ENCODE assay signal across 9 cellular contexts in the genomic region with DNA sequence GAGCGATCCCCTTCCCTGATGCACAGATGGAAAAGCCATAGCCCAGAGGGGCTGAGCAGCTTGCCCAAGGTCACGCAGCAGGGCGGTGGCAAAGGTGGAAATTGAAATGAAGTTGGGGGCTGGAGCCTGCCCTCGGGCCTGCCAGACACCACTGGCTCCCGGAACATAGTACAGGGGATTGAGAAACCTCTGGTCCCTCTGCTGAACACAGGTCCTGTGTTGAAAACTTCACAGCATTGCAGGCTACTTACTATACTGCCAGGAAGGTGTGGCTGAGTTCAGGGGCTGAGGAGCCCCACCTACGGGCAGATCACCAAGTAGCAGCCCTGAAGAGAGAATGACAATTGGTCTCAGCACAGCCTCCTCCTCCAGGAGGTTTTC.
DNase-seq lines count a peak whose midpoint lies in the region; ATAC-seq and TF ChIP-seq lines count a peak whose summit lies in the region.
"Had no signal": no experiment of that assay in that cellular context is flagged by ENCODE, and none has a peak within 500 bp of the region (broad histone marks: within the 10 kb centered on the region; RNA-seq: fewer than 3 reads in every experiment).

No MANE protein-coding gene starts in this region.

- H3K27ac ChIP-seq in MM.1S (ENCODE audit: low read length): no peak overlapping the region

- H2AFZ ChIP-seq in MM.1S (ENCODE audit: low read length): no peak overlapping the region

- H3K27me3 ChIP-seq in MM.1S (replicated peaks; ENCODE audit: insufficient read depth, low read length) (no peaks in the 10 kb centered on the region), HAP-1 (ENCODE audit: low read depth) (no peaks in the 10 kb centered on the region)

- H3K4me3 Mint-ChIP-seq in nephron progenitor cell: no peak overlapping the region
- H3K4me3 Mint-ChIP-seq in T-helper 17 cell: no peak overlapping the region
- H3K4me3 Mint-ChIP-seq: stimulated activated memory B cell treated with anti-CD40 and anti-IgM and Interleukin-4, amounts not matched to agents 10 μg/mL and 1 μg/mL and 100 μg/mL, for 72 hours had no signal

- no peaks in the 10 kb centered on the region for H4K20me1 ChIP-seq in MM.1S (ENCODE audit: insufficient read depth, low read length)

- H3F3A ChIP-seq in MM.1S (ENCODE audit: insufficient read depth, low read length): no peaks in the 10 kb centered on the region

- no peak overlapping the region for H3K4me2 ChIP-seq in MM.1S (ENCODE audit: low read depth, low read length)

- H3K9me3 Mint-ChIP-seq in nephron progenitor cell: peaks cover 21% of the 10 kb centered on the region

- H3K4me3 ChIP-seq in MM.1S (ENCODE audit: low read length) (no peak overlapping the region), choroid plexus epithelial cell (ENCODE audit: low read depth, low read length) (no peak overlapping the region), HAP-1 (no peak overlapping the region)

- in situ Hi-C loops in HAP-1 (cut with MboI; ENCODE audit: low sequenced_read_pairs): no loop called here

- TF ChIP-seq CTCF in MM.1S (IDR thresholded peaks at IDR 0.05; ENCODE audit: low read length): peak; percentile 21; the same call in 1 of the 2 replicates
- peak; percentile 38 for TF ChIP-seq CTCF in choroid plexus epithelial cell (conservative IDR thresholded peaks at IDR 0.05; ENCODE audit: low read depth, low read length)
- peak; percentile 38 for TF ChIP-seq CTCF in nephron progenitor cell (IDR thresholded peaks at IDR 0.05)

- H3K27me3 Mint-ChIP-seq in nephron progenitor cell (ENCODE audit: low read depth, poor library complexity) (peaks cover 42% of the 10 kb centered on the region), T-helper 17 cell (peaks cover 20% of the 10 kb centered on the region)

- no peak overlapping the region for H3K27ac Mint-ChIP-seq in nephron progenitor cell
- H3K27ac Mint-ChIP-seq in T-helper 17 cell: no peak overlapping the region
- H3K27ac Mint-ChIP-seq: stimulated activated memory B cell treated with anti-CD40 and anti-IgM and Interleukin-4, amounts not matched to agents 10 μg/mL and 1 μg/mL and 100 μg/mL, for 72 hours had no signal

- H3K9ac ChIP-seq in MM.1S (ENCODE audit: low read length): no peak overlapping the region

- H3K4me1 Mint-ChIP-seq in nephron progenitor cell (no peaks in the 10 kb centered on the region), T-helper 17 cell (no peaks in the 10 kb centered on the region)
- H3K4me1 Mint-ChIP-seq: stimulated activated memory B cell treated with anti-CD40 and anti-IgM and Interleukin-4, amounts not matched to agents 10 μg/mL and 1 μg/mL and 100 μg/mL, for 72 hours had no signal

- H3K36me3 Mint-ChIP-seq in nephron progenitor cell (ENCODE audit: low read depth) (no peaks in the 10 kb centered on the region), T-helper 17 cell (ENCODE audit: low read depth) (no peaks in the 10 kb centered on the region)
- H3K36me3 Mint-ChIP-seq: stimulated activated memory B cell treated with anti-CD40 and anti-IgM and Interleukin-4, amounts not matched to agents 10 μg/mL and 1 μg/mL and 100 μg/mL, for 72 hours had no signal

- ATAC-seq in GM21447 (IDR thresholded peaks at IDR 0.05; ENCODE audit: unreplicated experiment) (no peak), T-helper 17 cell (no peak), left lobe of liver (no peak)
- ATAC-seq: stimulated activated memory B cell treated with anti-CD40 and anti-IgM and Interleukin-4, amounts not matched to agents 10 μg/mL and 1 μg/mL and 100 μg/mL, for 72 hours had no signal

- H3K79me2 ChIP-seq in MM.1S (ENCODE audit: low read length): no peaks in the 10 kb centered on the region

- DNase-seq in EH (ENCODE audit: low read depth) (peak; percentile 8), MM.1S (no peak), choroid plexus epithelial cell (ENCODE audit: low read depth) (peak; percentile 18), nephron progenitor cell (no peak), T-helper 17 cell (no peak), left lobe of liver (ENCODE audit: low spot score) (no peak), HAP-1 (ENCODE audit: low spot score in 2 of 2) (no peak)

- H3K9me2 ChIP-seq in MM.1S (replicated peaks; ENCODE audit: insufficient read depth, low read length): no peaks in the 10 kb centered on the region

- H3K36me3 ChIP-seq in MM.1S (replicated peaks; ENCODE audit: insufficient read depth, low read length) (no peaks in the 10 kb centered on the region), HAP-1 (replicated peaks) (no peaks in the 10 kb centered on the region)

- H3K9me3 ChIP-seq in MM.1S (replicated peaks; ENCODE audit: insufficient read depth, low read length) (no peaks in the 10 kb centered on the region), T-helper 17 cell (ENCODE audit: control insufficient read depth, low read length, poor library complexity, severe bottlenecking) (no peaks in the 10 kb centered on the region), HAP-1 (no peaks in the 10 kb centered on the region)

- H3K4me1 ChIP-seq in MM.1S (ENCODE audit: low read length) (no peaks in the 10 kb centered on the region), HAP-1 (no peaks in the 10 kb centered on the region)

Comparison
In these comparisons a context has a peak if more than half of its experiments do, and no peak if none do; other contexts are left out.
1. DNase-seq: peak in EH (single experiment) and choroid plexus epithelial cell (single experiment); none in MM.1S (single experiment), nephron progenitor cell (single experiment), T-helper 17 cell (0 of 3), left lobe of liver (single experiment) and HAP-1 (0 of 2).
2. Peak in every context shown above with its lines, with median percentiles within 50 percentile points of each other: CTCF ChIP-seq.